Comparison of ENCODE assay signal across 2 cellular contexts in the genomic region with DNA sequence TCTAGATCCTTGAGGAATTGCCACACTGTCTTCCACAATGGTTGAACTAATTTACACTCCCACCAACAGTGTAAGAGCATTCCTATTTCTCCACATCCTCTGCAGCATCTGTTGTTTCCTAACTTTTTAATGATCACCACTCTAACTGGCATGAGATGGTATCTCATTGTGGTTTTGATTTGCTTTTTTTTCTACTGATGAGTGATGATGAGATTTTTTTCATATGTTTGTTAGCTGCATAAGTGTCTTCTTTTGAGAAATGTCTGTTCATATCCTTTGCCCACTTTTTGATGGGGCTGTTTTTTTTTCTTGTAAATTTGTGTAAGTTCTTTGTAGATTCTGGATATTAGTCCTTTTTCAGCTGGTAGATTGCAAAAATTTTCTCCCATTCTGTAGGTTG. TPM values are rescaled to one million over a fixed set of nuclear protein-coding genes. Genes with fewer than 3 reads are reported as not detected.
"Had no signal": no experiment of that assay in that cellular context is flagged by ENCODE, and none has a peak within 500 bp of the region (broad histone marks: within the 10 kb centered on the region; RNA-seq: fewer than 3 reads in every experiment).

No MANE protein-coding gene starts in this region.

RNA-seq across cellular contexts. Expression of a gene that starts 24.7 kb away (rescaled TPM):
- total RNA-seq: OCI-LY7, PC-9 had no signal
